17 cellular contexts compared by ENCODE assay signal in the genomic region with DNA sequence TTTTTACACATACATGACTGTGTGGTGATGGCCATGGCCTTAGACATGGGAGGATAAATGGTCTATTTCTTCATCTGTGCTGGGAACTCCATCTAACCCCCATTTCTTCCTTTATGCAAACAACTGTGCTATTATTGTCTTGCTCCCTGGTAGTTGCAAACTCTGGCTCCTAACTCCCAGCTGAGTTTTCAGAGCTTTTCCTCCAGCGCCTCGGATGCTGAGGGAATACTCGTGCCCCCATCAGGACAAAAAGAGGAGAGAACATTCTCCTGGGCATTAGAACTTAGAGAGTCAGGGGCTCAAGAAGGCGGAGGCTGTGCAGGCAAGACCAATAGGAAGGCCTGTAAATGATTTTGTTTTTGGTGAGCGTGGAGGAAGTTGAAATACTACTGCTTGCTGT. TPM values are rescaled to one million over a fixed set of nuclear protein-coding genes. Genes with fewer than 3 reads are reported as not detected.
DNase-seq lines count a peak whose midpoint lies in the region; ATAC-seq and TF ChIP-seq lines count a peak whose summit lies in the region.
"Had no signal": no experiment of that assay in that cellular context is flagged by ENCODE, and none has a peak within 500 bp of the region (broad histone marks: within the 10 kb centered on the region; RNA-seq: fewer than 3 reads in every experiment).

No MANE protein-coding gene starts in this region.

- no peaks in the 10 kb centered on the region for H3K36me3 Mint-ChIP-seq in T-helper 2 cell treated with Interferon-gamma antibody and Interleukin-4, amounts not matched to agents 5 μg/mL and 100 μg/mL, for 36 hours (ENCODE audit: low read depth)
- H3K36me3 Mint-ChIP-seq: memory B cell had no signal

- H3K79me2 ChIP-seq in hepatocyte: peaks cover 25% of the 10 kb centered on the region

- TF ChIP-seq CTCF in heart left ventricle (IDR thresholded peaks at IDR 0.05): peak in 1 of 12 donors; percentile 9
- peak; percentile 22 for TF ChIP-seq CTCF in hepatocyte (IDR thresholded peaks at IDR 0.05; ENCODE audit: poor library complexity)
- no peak for TF ChIP-seq CTCF in vagina (IDR thresholded peaks at IDR 0.05)
- TF ChIP-seq CTCF in omental fat pad (IDR thresholded peaks at IDR 0.05): no peak

- H3K9me3 ChIP-seq in heart left ventricle (no peaks in the 10 kb centered on the region), right cardiac atrium (ENCODE audit: control insufficient read depth, low read length) (no peaks in the 10 kb centered on the region), hepatocyte (ENCODE audit: low read depth) (no peaks in the 10 kb centered on the region), vagina (no peaks in the 10 kb centered on the region)
- H3K9me3 ChIP-seq: Caco-2, SK-N-SH had no signal

- peaks cover 0 to 23% (median 0%) of the 10 kb centered on the region in 9 donors for H3K27me3 ChIP-seq in heart left ventricle
- H3K27me3 ChIP-seq in right cardiac atrium (ENCODE audit: control insufficient read depth, insufficient read depth): no peaks in the 10 kb centered on the region
- peaks cover 8% of the 10 kb centered on the region for H3K27me3 ChIP-seq in hepatocyte
- no peaks in the 10 kb centered on the region for H3K27me3 ChIP-seq in vagina

- H3K9me3 Mint-ChIP-seq in T-helper 2 cell treated with Interferon-gamma antibody and Interleukin-4, amounts not matched to agents 5 μg/mL and 100 μg/mL, for 36 hours: no peaks in the 10 kb centered on the region
- H3K9me3 Mint-ChIP-seq: memory B cell had no signal

- H2AFZ ChIP-seq in hepatocyte: no peak overlapping the region

- H3K27ac Mint-ChIP-seq in T-helper 2 cell treated with Interferon-gamma antibody and Interleukin-4, amounts not matched to agents 5 μg/mL and 100 μg/mL, for 36 hours: no peak overlapping the region
- H3K27ac Mint-ChIP-seq: memory B cell had no signal

- TF ChIP-seq POLR2A in heart left ventricle (IDR thresholded peaks at IDR 0.05) (no peak), vagina (IDR thresholded peaks at IDR 0.05) (no peak)

- H3K4me1 ChIP-seq in heart left ventricle (peaks cover 0 to 40% (median 11%) of the 10 kb centered on the region in 12 donors), right cardiac atrium (ENCODE audit: control insufficient read depth, insufficient read depth, low read length) (peaks cover 3% of the 10 kb centered on the region), hepatocyte (ENCODE audit: insufficient read depth) (peaks cover 16% of the 10 kb centered on the region), vagina (peaks cover 34% of the 10 kb centered on the region)
- H3K4me1 ChIP-seq: Caco-2 had no signal

- intact Hi-C loops in heart left ventricle (cut with DNase I) (loop anchor here in 7 of 10 donors (5.0 to 10.0 kb wide), 7 partner anchors 68 to 419 kb away; no protein-coding TSS in a partner anchor), right cardiac atrium (cut with DNase I) (no loop called here), vagina (cut with DNase I) (no loop called here)

- DNase-seq in heart left ventricle (no peak), right cardiac atrium (no peak), hepatocyte (ENCODE audit: low spot score) (no peak), putamen (ENCODE audit: low spot score) (peak; percentile 78), vagina (ENCODE audit: extremely low spot score in 2 of 2) (peak in 1 of 2 donors; percentile 70), omental fat pad (ENCODE audit: low spot score) (no peak)
- no peak for DNase-seq in T-helper 2 cell treated with Interferon-gamma antibody and Interleukin-4, amounts not matched to agents 5 μg/mL and 100 μg/mL, for 36 hours (ENCODE audit: low spot score)
- DNase-seq: activated CD8-positive, alpha-beta memory T cell treated with anti-CD3 and anti-CD28 coated beads for 24 hours; Caco-2; KBM-7; NCI-H510A treated with DMSO at 0.1 percent for 48 hours; OCI-M1; SK-N-SH; stimulated activated CD4-positive, alpha-beta T cell treated with anti-CD3 and anti-CD28 coated beads, Interleukin-2, amount 100 ng/mL, for 48 hours had no signal

- WGBS in heart left ventricle, 4 donors: 65 to 80% (median 71%) methylated on average over 5 of the region's 5 CpGs
- WGBS in right cardiac atrium: 70% methylated on average over 5 of the region's 5 CpGs
- WGBS in hepatocyte (ENCODE audit: low lambda C conversion rate, missing lambda C conversion rate): 71% methylated on average over 5 of the region's 5 CpGs

- H3K27ac ChIP-seq in heart left ventricle (peak overlapping the region in 7 of 12 donors; percentile 1 to 86 (median 73)), right cardiac atrium (ENCODE audit: low read length) (no peak overlapping the region), hepatocyte (peak overlapping the region; percentile 86), vagina (peak overlapping the region; percentile 81)

- H4K20me1 ChIP-seq in hepatocyte (ENCODE audit: insufficient read depth, poor library complexity, severe bottlenecking): peaks cover 2% of the 10 kb centered on the region

- peaks cover 1% of the 10 kb centered on the region for H3K4me1 Mint-ChIP-seq in T-helper 2 cell treated with Interferon-gamma antibody and Interleukin-4, amounts not matched to agents 5 μg/mL and 100 μg/mL, for 36 hours (ENCODE audit: low read depth)
- H3K4me1 Mint-ChIP-seq: memory B cell had no signal

- peak overlapping the region in 9 of 12 donors; percentile 52 to 84 (median 69) for H3K4me3 ChIP-seq in heart left ventricle
- H3K4me3 ChIP-seq in right cardiac atrium (ENCODE audit: low read length): no peak overlapping the region
- H3K4me3 ChIP-seq in hepatocyte: peak overlapping the region; percentile 89
- H3K4me3 ChIP-seq in vagina: peak overlapping the region; percentile 58 to 62

- H3K9me2 ChIP-seq in hepatocyte (replicated peaks; ENCODE audit: insufficient read depth): no peaks in the 10 kb centered on the region
- H3K9me2 ChIP-seq: SK-N-SH had no signal

- H3K36me3 ChIP-seq in heart left ventricle (no peaks in the 10 kb centered on the region), hepatocyte (replicated peaks; ENCODE audit: insufficient read depth, low read depth) (no peaks in the 10 kb centered on the region), vagina (no peaks in the 10 kb centered on the region)

- H3K27me3 Mint-ChIP-seq in T-helper 2 cell treated with Interferon-gamma antibody and Interleukin-4, amounts not matched to agents 5 μg/mL and 100 μg/mL, for 36 hours (ENCODE audit: low read depth): peaks cover 43% of the 10 kb centered on the region

- peak overlapping the region; percentile 99 for H3K4me2 ChIP-seq in hepatocyte
- H3K4me2 ChIP-seq: SK-N-SH had no signal

- H3K4me3 Mint-ChIP-seq in T-helper 2 cell treated with Interferon-gamma antibody and Interleukin-4, amounts not matched to agents 5 μg/mL and 100 μg/mL, for 36 hours: no peak overlapping the region
- H3K4me3 Mint-ChIP-seq: memory B cell had no signal

- ATAC-seq in heart left ventricle: no peak
- no peak for ATAC-seq in right cardiac atrium
- ATAC-seq in HG03439 (IDR thresholded peaks at IDR 0.05; ENCODE audit: unreplicated experiment): no peak
- ATAC-seq in omental fat pad (ENCODE audit: low FRiP score): no peak

RNA-seq across cellular contexts. Expression of gene DAAM2, which starts 2.1 kb away (rescaled TPM):
- total RNA-seq in heart left ventricle: 10 to 100 TPM; 11.5 to 20.9 (median 13.6) TPM
- 10 to 100 TPM in 1 of 2 donors, 1 to 10 TPM in 1; 6.4 to 13.5 TPM for polyA plus RNA-seq in heart left ventricle
- 10 to 100 TPM in 2 of 4 donors, 1 to 10 TPM in 2; 7.2 to 11.5 (median 9.2) TPM for total RNA-seq in right cardiac atrium
- polyA plus RNA-seq in right cardiac atrium: 9.9 TPM
- total RNA-seq in hepatocyte: 11.4 and 15.1 TPM in 2 replicates
- 8.3 and 11.7 TPM in 2 replicates for polyA plus RNA-seq in hepatocyte
- total RNA-seq in vagina: 22.1 TPM
- 100 to 1,000 TPM in 1 of 4 donors, 10 to 100 TPM in 3; 36.5 to 154 (median 54.1) TPM for total RNA-seq in omental fat pad
- total RNA-seq: A172, Caco-2 had no signal

Comparison
In these comparisons a context has a peak if more than half of its experiments do, and no peak if none do; other contexts are left out.
1. intact Hi-C loops: an anchor here in heart left ventricle (5.0 to 10.0 kb wide); none called in right cardiac atrium and vagina.